ENCODE assay signal across 14 cellular contexts in genomic region chr6:170403451-170403850, GRCh38.
A peak's percentile ranks its signal among the peaks of the same experiment; 100 is the strongest.
DNase-seq lines count a peak whose midpoint lies in the region; ATAC-seq and TF ChIP-seq lines count a peak whose summit lies in the region.
"Had no signal": no experiment of that assay in that cellular context is flagged by ENCODE, and none has a peak within 500 bp of the region (broad histone marks: within the 10 kb centered on the region; RNA-seq: fewer than 3 reads in every experiment).

No MANE protein-coding gene starts in this region.

- peak overlapping the region in 4 of 9 donors; percentile 8 to 48 (median 42) for H3K27ac Mint-ChIP-seq in naive thymus-derived CD4-positive, alpha-beta T cell
- H3K27ac Mint-ChIP-seq: activated naive CD8-positive, alpha-beta T cell treated with anti-CD3 and anti-CD28 coated beads for 36 hours; T-helper 2 cell treated with Interferon-gamma antibody and Interleukin-4, amounts not matched to agents 5 μg/mL and 100 μg/mL, for 36 hours had no signal

- H3K4me1 ChIP-seq in ascending aorta = no peaks in the 10 kb centered on the region
- H3K4me1 ChIP-seq in naive thymus-derived CD4-positive, alpha-beta T cell (ENCODE audit: control insufficient read depth in 2 of 2, insufficient read depth in 2 of 2, low read length in 2 of 2) = no peaks in the 10 kb centered on the region

- TF ChIP-seq CTCF in RWPE1 (conservative IDR thresholded peaks at IDR 0.05; ENCODE audit: low read depth) (no peak), epithelial cell of esophagus (IDR thresholded peaks at IDR 0.05; ENCODE audit: insufficient read depth, low read depth, low read length, missing control alignments) (no peak), ascending aorta (IDR thresholded peaks at IDR 0.05) (no peak)

- H3K9me3 Mint-ChIP-seq in naive thymus-derived CD4-positive, alpha-beta T cell = peaks cover 0 to 4% (median 0%) of the 10 kb centered on the region in 11 donors
- H3K9me3 Mint-ChIP-seq: activated naive CD8-positive, alpha-beta T cell treated with anti-CD3 and anti-CD28 coated beads for 36 hours; T-helper 2 cell treated with Interferon-gamma antibody and Interleukin-4, amounts not matched to agents 5 μg/mL and 100 μg/mL, for 36 hours had no signal

- POLR2A ChIA-PET in RWPE1 (lab: Yijun Ruan, JAX; ENCODE audit: low non-redundant PET) = no interaction called here
- POLR2A ChIA-PET in naive thymus-derived CD4-positive, alpha-beta T cell (lab: Charles Lee) = no interaction called here

- no peak overlapping the region for H3K4me3 Mint-ChIP-seq in naive thymus-derived CD4-positive, alpha-beta T cell
- H3K4me3 Mint-ChIP-seq: activated naive CD8-positive, alpha-beta T cell treated with anti-CD3 and anti-CD28 coated beads for 36 hours; T-helper 2 cell treated with Interferon-gamma antibody and Interleukin-4, amounts not matched to agents 5 μg/mL and 100 μg/mL, for 36 hours had no signal

- peaks cover 0 to 21% (median 0%) of the 10 kb centered on the region in 7 donors for H3K4me1 Mint-ChIP-seq in naive thymus-derived CD4-positive, alpha-beta T cell
- H3K4me1 Mint-ChIP-seq: activated naive CD8-positive, alpha-beta T cell treated with anti-CD3 and anti-CD28 coated beads for 36 hours had no signal

- H3K4me3 ChIP-seq in epithelial cell of esophagus (ENCODE audit: low read length) (no peak overlapping the region), ascending aorta (no peak overlapping the region)
- H3K4me3 ChIP-seq in naive thymus-derived CD4-positive, alpha-beta T cell (ENCODE audit: low read length) = no peak overlapping the region

- no peaks in the 10 kb centered on the region for H3K27me3 ChIP-seq in ascending aorta
- H3K27me3 ChIP-seq in naive thymus-derived CD4-positive, alpha-beta T cell (ENCODE audit: control insufficient read depth in 2 of 2, insufficient read depth in 2 of 2, low read length in 2 of 2) = no peaks in the 10 kb centered on the region

- H3K36me3 Mint-ChIP-seq in naive thymus-derived CD4-positive, alpha-beta T cell = peaks cover 5 to 68% (median 35%) of the 10 kb centered on the region in 5 donors

- no peak for ATAC-seq in naive thymus-derived CD4-positive, alpha-beta T cell
- ATAC-seq: Panc1 had no signal

- H3K36me3 ChIP-seq in ascending aorta = peaks cover 46 to 57% of the 10 kb centered on the region in 2 donors
- H3K36me3 ChIP-seq in naive thymus-derived CD4-positive, alpha-beta T cell (ENCODE audit: control insufficient read depth in 2 of 3, insufficient read depth in 3 of 3, low read length in 3 of 3) = peaks cover 0 to 62% (median 0%) of the 10 kb centered on the region in 3 experiments

- intact Hi-C loops in ascending aorta (cut with DNase I) = no loop called here
- intact Hi-C loops in naive thymus-derived CD4-positive, alpha-beta T cell (cut with micrococcal nuclease) = no loop called here

- H3K27ac ChIP-seq in RWPE1 = peak overlapping the region; percentile 62
- no peak overlapping the region for H3K27ac ChIP-seq in ascending aorta
- no peak overlapping the region for H3K27ac ChIP-seq in naive thymus-derived CD4-positive, alpha-beta T cell (ENCODE audit: low read depth, low read length)

- no peaks in the 10 kb centered on the region for H3K9me3 ChIP-seq in ascending aorta
- H3K9me3 ChIP-seq in naive thymus-derived CD4-positive, alpha-beta T cell (ENCODE audit: control insufficient read depth in 2 of 3, low read length in 3 of 3) = no peaks in the 10 kb centered on the region

- no peaks in the 10 kb centered on the region for H3K27me3 Mint-ChIP-seq in naive thymus-derived CD4-positive, alpha-beta T cell
- H3K27me3 Mint-ChIP-seq: activated naive CD8-positive, alpha-beta T cell treated with anti-CD3 and anti-CD28 coated beads for 36 hours had no signal

- CTCF ChIA-PET in RWPE1 (lab: Yijun Ruan, JAX) = no interaction called here
- CTCF ChIA-PET in naive thymus-derived CD4-positive, alpha-beta T cell (lab: Charles Lee) = no interaction called here

- DNase-seq in Daoy (ENCODE audit: low read depth) (peak; percentile 65), RWPE1 (ENCODE audit: low spot score) (no peak), epithelial cell of esophagus (ENCODE audit: low read depth) (peak; percentile 19), myocyte (ENCODE audit: low read depth) (peak; percentile 34), ascending aorta (ENCODE audit: low spot score in 2 of 2) (no peak), AG08396 (ENCODE audit: low spot score) (no peak), OCI-M2 (lab: John Stamatoyannopoulos, UW; ENCODE audit: unreplicated experiment) (no peak)
- DNase-seq in naive thymus-derived CD4-positive, alpha-beta T cell = no peak
- DNase-seq: activated naive CD8-positive, alpha-beta T cell treated with anti-CD3 and anti-CD28 coated beads for 36 hours; AML-193; GOT3; MV-4-11 had no signal

Comparison
In these comparisons a context has a peak if more than half of its experiments do, and no peak if none do; other contexts are left out.
1. DNase-seq: peak in Daoy (single experiment), epithelial cell of esophagus (single experiment) and myocyte (single experiment); none in RWPE1 (single experiment), ascending aorta (0 of 2), AG08396 (single experiment), naive thymus-derived CD4-positive, alpha-beta T cell (0 of 9) and OCI-M2 (single experiment).